Comparison of ENCODE assay signal across 11 cellular contexts in the genomic region with DNA sequence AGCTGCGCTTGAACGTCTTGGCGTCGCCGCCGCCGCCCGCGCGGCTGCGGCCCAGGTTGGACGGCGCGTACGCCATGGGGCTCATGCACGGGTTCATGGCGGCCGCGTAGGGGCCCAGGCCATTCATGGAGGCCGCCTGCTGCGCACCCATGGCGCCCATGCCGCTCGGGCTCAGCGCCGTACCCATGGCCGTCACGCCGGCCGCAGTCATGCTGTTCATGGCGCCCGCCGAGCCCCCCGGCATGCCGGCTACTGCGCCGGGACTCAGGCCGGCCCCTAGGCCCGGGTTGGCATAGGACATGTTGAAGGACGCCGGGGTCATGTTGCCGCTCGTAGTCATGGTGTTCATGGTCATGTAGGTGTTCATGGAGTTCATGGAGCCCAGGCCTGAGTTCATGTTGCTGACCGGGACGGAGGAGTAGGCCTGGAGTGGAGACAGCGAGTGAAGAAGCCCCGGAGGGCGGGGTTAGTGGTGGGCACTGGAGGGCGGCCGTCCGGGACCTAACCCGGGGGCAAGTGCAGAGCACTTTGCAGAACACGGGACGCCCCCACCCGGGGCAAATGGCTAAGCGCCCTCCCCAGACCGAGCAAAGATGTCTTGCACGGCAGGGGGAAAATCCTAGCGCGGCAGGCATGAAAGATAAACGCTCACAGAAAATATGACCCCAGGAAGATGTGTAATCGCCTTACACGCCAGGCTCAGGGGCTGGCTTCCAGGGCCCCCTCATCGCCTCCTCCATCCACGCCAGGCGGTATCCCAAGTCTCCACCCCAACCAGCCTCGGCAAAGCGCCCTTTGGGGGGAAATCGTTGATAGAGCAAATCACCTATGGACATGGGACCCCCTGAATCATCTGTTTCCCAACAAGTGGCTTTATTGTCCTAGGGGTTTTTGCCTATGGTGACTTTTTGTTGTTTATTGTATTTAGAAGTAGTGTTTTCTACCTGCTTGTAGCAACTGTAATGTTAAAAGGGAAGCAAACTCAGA. TPM values are rescaled to one million over a fixed set of nuclear protein-coding genes. Genes with fewer than 3 reads are reported as not detected.
DNase-seq lines count a peak whose midpoint lies in the region; ATAC-seq, FAIRE-seq and TF ChIP-seq lines count a peak whose summit lies in the region.
"Had no signal": no experiment of that assay in that cellular context is flagged by ENCODE, and none has a peak within 500 bp of the region (broad histone marks: within the 10 kb centered on the region; RNA-seq: fewer than 3 reads in every experiment).

No MANE protein-coding gene starts in this region.

- no peak for ATAC-seq in sciatic nerve
- ATAC-seq in activated T-cell treated with anti-CD3 and anti-CD28 coated beads, Interleukin-2, amount 50 U/mL, for 4 hours: no peak
- ATAC-seq: HCT116 had no signal

- H3K9ac ChIP-seq in astrocyte (ENCODE audit: low read length) (no peak overlapping the region), mucosa of rectum (ENCODE audit: low read depth in 1 of 2, low read length in 2 of 2) (peak overlapping the region; percentile 80 to 91)

- H3K36me3 ChIP-seq in astrocyte (ENCODE audit: insufficient read depth, low read length) (no peaks in the 10 kb centered on the region), mucosa of rectum (ENCODE audit: control insufficient read depth in 2 of 2, insufficient read depth in 2 of 2, low read length in 2 of 2) (no peaks in the 10 kb centered on the region), spleen (no peaks in the 10 kb centered on the region)

- H3K4me2 ChIP-seq in astrocyte (ENCODE audit: low read length): no peak overlapping the region

- peak overlapping the region; percentile 28 for H2AFZ ChIP-seq in astrocyte (ENCODE audit: low read depth, low read length)

- H3K36me3 Mint-ChIP-seq in astrocyte (ENCODE audit: low read depth, unreplicated experiment): peaks cover 3% of the 10 kb centered on the region
- peaks cover 3% of the 10 kb centered on the region for H3K36me3 Mint-ChIP-seq in activated T-cell treated with anti-CD3 and anti-CD28 coated beads, Interleukin-2, amount 50 U/mL, for 4 hours (ENCODE audit: insufficient read depth)

- H3K27me3 ChIP-seq in astrocyte (ENCODE audit: insufficient read depth, low read length) (peaks cover 86% of the 10 kb centered on the region), mucosa of rectum (ENCODE audit: control insufficient read depth in 2 of 2, insufficient read depth in 2 of 2, low read length in 2 of 2) (peaks cover 14 to 15% of the 10 kb centered on the region in 2 donors), spleen (replicated peaks in 1 of 7) (peaks cover 22 to 100% (median 95%) of the 10 kb centered on the region in 7 donors)

- H3K4me3 ChIP-seq in astrocyte (ENCODE audit: insufficient read depth, low read depth, low read length): no peak overlapping the region
- peak overlapping the region; percentile 81 to 83 for H3K4me3 ChIP-seq in mucosa of rectum (ENCODE audit: low read length in 2 of 2)
- peak overlapping the region in 1 of 8 donors; percentile 3 for H3K4me3 ChIP-seq in spleen

- TF ChIP-seq CTCF in astrocyte (IDR thresholded peaks at IDR 0.05; ENCODE audit: insufficient read depth, low read depth, low read length) (no peak), spleen (IDR thresholded peaks at IDR 0.05 in 8 of 11, conservative IDR thresholded peaks at IDR 0.05 in 3 of 11) (no peak)

- H3K79me2 ChIP-seq in astrocyte (ENCODE audit: insufficient read depth, low read length): no peaks in the 10 kb centered on the region

- H3K9me3 ChIP-seq in astrocyte (ENCODE audit: insufficient read depth, low read depth, low read length) (no peaks in the 10 kb centered on the region), mucosa of rectum (ENCODE audit: control insufficient read depth in 2 of 2, low read length in 2 of 2) (no peaks in the 10 kb centered on the region), spleen (peaks cover 0 to 24% (median 0%) of the 10 kb centered on the region in 8 donors)

- no peak overlapping the region for H3K27ac ChIP-seq in astrocyte (ENCODE audit: low read depth, low read length)
- peak overlapping the region; percentile 72 to 96 for H3K27ac ChIP-seq in mucosa of rectum (ENCODE audit: low read depth in 2 of 2, low read length in 2 of 2)
- no peak overlapping the region for H3K27ac ChIP-seq in spleen

- TF ChIP-seq POLR2A in spleen (IDR thresholded peaks at IDR 0.05): no peak

- peaks cover 1% of the 10 kb centered on the region for H4K20me1 ChIP-seq in astrocyte (ENCODE audit: insufficient read depth, low read length)

- H3K4me1 ChIP-seq in astrocyte (ENCODE audit: insufficient read depth, low read length): peaks cover 7% of the 10 kb centered on the region
- H3K4me1 ChIP-seq in mucosa of rectum (ENCODE audit: control insufficient read depth in 2 of 2, insufficient read depth in 2 of 2, low read length in 2 of 2): peaks cover 9 to 11% of the 10 kb centered on the region in 2 donors
- H3K4me1 ChIP-seq in spleen: peaks cover 9 to 41% (median 25%) of the 10 kb centered on the region in 6 donors

- peak overlapping the region; percentile 34 for H3K27ac Mint-ChIP-seq in astrocyte (ENCODE audit: unreplicated experiment)
- H3K27ac Mint-ChIP-seq: dendritic cell treated with granulocyte-macrophage colony-stimulating factor and Interleukin-4, amounts not matched to agents 40 ng/mL and 50 ng/mL, for 4 days had no signal

- H3K9me3 Mint-ChIP-seq in astrocyte (ENCODE audit: unreplicated experiment): peaks cover 8% of the 10 kb centered on the region
- peaks cover 11% of the 10 kb centered on the region for H3K9me3 Mint-ChIP-seq in activated T-cell treated with anti-CD3 and anti-CD28 coated beads, Interleukin-2, amount 50 U/mL, for 4 hours
- H3K9me3 Mint-ChIP-seq: dendritic cell treated with granulocyte-macrophage colony-stimulating factor and Interleukin-4, amounts not matched to agents 40 ng/mL and 50 ng/mL, for 4 days had no signal

- intact Hi-C loops in sciatic nerve (cut with DNase I): no loop called here
- intact Hi-C loops in spleen (cut with DNase I; ENCODE audit: low total_unique reads): no loop called here

- peaks cover 7% of the 10 kb centered on the region for H3K4me1 Mint-ChIP-seq in astrocyte (ENCODE audit: low read depth, unreplicated experiment)
- H3K4me1 Mint-ChIP-seq in activated T-cell treated with anti-CD3 and anti-CD28 coated beads, Interleukin-2, amount 50 U/mL, for 4 hours (ENCODE audit: low read depth): peaks cover 13% of the 10 kb centered on the region

- DNase-seq in COR-L47 (lab: John Stamatoyannopoulos, UW) (peak; percentile 49), HT-29 (ENCODE audit: low spot score) (peak; percentile 57), astrocyte (ENCODE audit: low read depth) (no peak), sciatic nerve (ENCODE audit: low spot score) (no peak), spleen (no peak), kidney tubule cell (ENCODE audit: low spot score) (no peak)
- no peak for DNase-seq in activated T-cell treated with anti-CD3 and anti-CD28 coated beads, Interleukin-2, amount 50 U/mL, for 4 hours

- WGBS in spleen, 5 donors: 8 to 17% (median 13%) methylated on average over 24 to 69 of the region's 69 CpGs

- no peak overlapping the region for H3K4me3 Mint-ChIP-seq in astrocyte (ENCODE audit: unreplicated experiment)
- H3K4me3 Mint-ChIP-seq in activated T-cell treated with anti-CD3 and anti-CD28 coated beads, Interleukin-2, amount 50 U/mL, for 4 hours: no peak overlapping the region
- H3K4me3 Mint-ChIP-seq: dendritic cell treated with granulocyte-macrophage colony-stimulating factor and Interleukin-4, amounts not matched to agents 40 ng/mL and 50 ng/mL, for 4 days had no signal

- H3K27me3 Mint-ChIP-seq in astrocyte (ENCODE audit: low read depth, unreplicated experiment): peaks cover 77% of the 10 kb centered on the region
- peaks cover 80% of the 10 kb centered on the region for H3K27me3 Mint-ChIP-seq in activated T-cell treated with anti-CD3 and anti-CD28 coated beads, Interleukin-2, amount 50 U/mL, for 4 hours (ENCODE audit: low read depth)

- no peak for FAIRE-seq in astrocyte (lab: Jason Lieb, UNC)
- FAIRE-seq: HTR-8/SVneo had no signal

RNA-seq across cellular contexts. Expression of a gene that starts 2.5 kb away (rescaled TPM):
- 191 and 199 TPM in 2 replicates for total RNA-seq in HT-29 (2014; rRNA removed; shearing (Covaris generic))
- total RNA-seq in astrocyte: 0.11 TPM in 1 of 2 replicates, not detected in the other
- total RNA-seq in sciatic nerve: 0.94 TPM
- total RNA-seq in spleen: not detected
- not detected for polyA plus RNA-seq in spleen
- under 1 TPM; 0.34 to 0.68 (median 0.35) TPM for total RNA-seq in activated T-cell treated with anti-CD3 and anti-CD28 coated beads, Interleukin-2, amount 50 U/mL, for 4 hours

RNA-seq across cellular contexts. Expression of a gene that starts 2.8 kb away (rescaled TPM):
- 6.2 and 6.3 TPM in 2 replicates for total RNA-seq in HT-29 (2014; rRNA removed; shearing (Covaris generic))
- total RNA-seq in astrocyte: not detected in 2 replicates
- not detected for total RNA-seq in sciatic nerve
- total RNA-seq in spleen: not detected
- polyA plus RNA-seq in spleen: not detected
- not detected for total RNA-seq in activated T-cell treated with anti-CD3 and anti-CD28 coated beads, Interleukin-2, amount 50 U/mL, for 4 hours

Comparison
In these comparisons a context has a peak if more than half of its experiments do, and no peak if none do; other contexts are left out.
1. DNase-seq: peak in COR-L47 (single experiment) and HT-29 (single experiment); none in astrocyte (single experiment), sciatic nerve (single experiment), spleen (single experiment), kidney tubule cell (single experiment) and activated T-cell treated with anti-CD3 and anti-CD28 coated beads, Interleukin-2, amount 50 U/mL, for 4 hours (single experiment).
2. H3K27ac ChIP-seq: peak in mucosa of rectum (2 of 2); none in astrocyte (single experiment) and spleen (0 of 8).
3. RNA of a gene that starts 2.5 kb away (total RNA-seq): 191 to 199 TPM in HT-29; 0.94 TPM in sciatic nerve (single experiment), 0.34 to 0.68 TPM in activated T-cell treated with anti-CD3 and anti-CD28 coated beads, Interleukin-2, amount 50 U/mL, for 4 hours, 0.11 TPM in astrocyte and not detected in spleen; every median in the first group is over 10 times any median in the second.